8 cellular contexts compared by ENCODE assay signal in the genomic region with DNA sequence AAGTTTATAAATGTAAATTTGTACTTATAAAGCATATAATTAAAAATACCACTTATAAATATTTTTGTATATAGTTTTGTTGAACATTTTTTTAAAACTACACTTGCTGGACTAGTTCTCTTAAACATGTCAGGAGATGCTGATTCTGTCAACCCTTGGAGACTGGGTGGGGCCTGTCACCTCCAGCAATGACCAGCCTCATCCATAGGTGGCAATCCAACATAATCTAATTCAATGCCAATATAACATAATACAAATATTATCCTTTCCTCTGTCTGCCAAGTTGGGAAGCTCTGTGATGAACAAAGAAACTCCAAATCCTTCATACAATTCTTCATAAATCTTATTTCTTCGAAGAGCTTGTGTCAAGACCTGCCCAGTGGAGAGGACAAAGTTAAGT.
DNase-seq lines count a peak whose midpoint lies in the region; ATAC-seq and TF ChIP-seq lines count a peak whose summit lies in the region.

No MANE protein-coding gene starts in this region.

- peaks cover 18% of the 10 kb centered on the region for H3K36me3 Mint-ChIP-seq in activated naive CD4-positive, alpha-beta T cell treated with anti-CD3 and anti-CD28 coated beads for 36 hours (ENCODE audit: low read depth)
- peaks cover 11 to 19% of the 10 kb centered on the region in 2 donors for H3K36me3 Mint-ChIP-seq in stimulated activated naive B cell treated with anti-CD40 and anti-IgM and Interleukin-4, amounts not matched to agents 10 μg/mL and 1 μg/mL and 100 μg/mL, for 72 hours

- TF ChIP-seq CTCF in Loucy (conservative IDR thresholded peaks at IDR 0.05; ENCODE audit: low read length), result peak; percentile 77
- TF ChIP-seq CTCF in astrocyte of the spinal cord (IDR thresholded peaks at IDR 0.05; ENCODE audit: low read depth, low read length), result peak; percentile 21
- TF ChIP-seq CTCF in tibial nerve (IDR thresholded peaks at IDR 0.05), result peak in 1 of 5 experiments; percentile 7

- H3K4me3 ChIP-seq in Loucy (ENCODE audit: low read length, poor library complexity, severe bottlenecking) (no peak overlapping the region), astrocyte of the spinal cord (ENCODE audit: low read depth, low read length) (no peak overlapping the region), tibial nerve (no peak overlapping the region)

- H3K36me3 ChIP-seq in Loucy (ENCODE audit: insufficient read depth, low read length) (peaks cover 21% of the 10 kb centered on the region; the same call in 1 of the 2 replicates), tibial nerve (peaks cover 0 to 15% (median 0%) of the 10 kb centered on the region in 3 donors)

- H4K20me1 ChIP-seq in Loucy (ENCODE audit: insufficient read depth, low read length, poor library complexity, severe bottlenecking), result peaks cover 11% of the 10 kb centered on the region

- H3K9me2 ChIP-seq in Loucy (replicated peaks; ENCODE audit: low read depth, low read length), result no peaks in the 10 kb centered on the region

- ATAC-seq in stimulated activated naive B cell treated with anti-CD40 and anti-IgM and Interleukin-4, amounts not matched to agents 10 μg/mL and 1 μg/mL and 100 μg/mL, for 72 hours (replicated peaks), result peak; percentile 57 to 71
- ATAC-seq in HG02973 (IDR thresholded peaks at IDR 0.05; ENCODE audit: unreplicated experiment), result no peak

- no peak overlapping the region for H3K27ac ChIP-seq in tibial nerve

- in situ Hi-C loops in astrocyte of the spinal cord (cut with HindIII; ENCODE audit: low sequenced_read_pairs), result no loop called here

- peaks cover 88% of the 10 kb centered on the region for H3K79me2 ChIP-seq in Loucy (ENCODE audit: insufficient read depth, low read length)

- TF ChIP-seq EP300 in tibial nerve (IDR thresholded peaks at IDR 0.05), result no peak

- peaks cover 66% of the 10 kb centered on the region for H3K4me1 Mint-ChIP-seq in activated naive CD4-positive, alpha-beta T cell treated with anti-CD3 and anti-CD28 coated beads for 36 hours (ENCODE audit: low read depth)
- H3K4me1 Mint-ChIP-seq in stimulated activated naive B cell treated with anti-CD40 and anti-IgM and Interleukin-4, amounts not matched to agents 10 μg/mL and 1 μg/mL and 100 μg/mL, for 72 hours, result peaks cover 9 to 12% of the 10 kb centered on the region in 2 donors

- H3K27me3 ChIP-seq in Loucy (ENCODE audit: insufficient read depth, low read length, poor library complexity, severe bottlenecking), result no peaks in the 10 kb centered on the region
- H3K27me3 ChIP-seq in tibial nerve, result no peaks in the 10 kb centered on the region

- no peak overlapping the region for H2AFZ ChIP-seq in Loucy (ENCODE audit: low read length)

- no peaks in the 10 kb centered on the region for H3K9me3 ChIP-seq in Loucy (ENCODE audit: insufficient read depth, low read depth, low read length)
- H3K9me3 ChIP-seq in tibial nerve, result no peaks in the 10 kb centered on the region

- H3K27me3 Mint-ChIP-seq in activated naive CD4-positive, alpha-beta T cell treated with anti-CD3 and anti-CD28 coated beads for 36 hours (ENCODE audit: low read depth), result no peaks in the 10 kb centered on the region
- H3K27me3 Mint-ChIP-seq in stimulated activated naive B cell treated with anti-CD40 and anti-IgM and Interleukin-4, amounts not matched to agents 10 μg/mL and 1 μg/mL and 100 μg/mL, for 72 hours, result no peaks in the 10 kb centered on the region

- no peak overlapping the region for H3K4me3 Mint-ChIP-seq in activated naive CD4-positive, alpha-beta T cell treated with anti-CD3 and anti-CD28 coated beads for 36 hours
- H3K4me3 Mint-ChIP-seq in stimulated activated naive B cell treated with anti-CD40 and anti-IgM and Interleukin-4, amounts not matched to agents 10 μg/mL and 1 μg/mL and 100 μg/mL, for 72 hours, result no peak overlapping the region

- CTCF ChIA-PET in activated naive CD4-positive, alpha-beta T cell treated with anti-CD3 and anti-CD28 coated beads for 36 hours (lab: Charles Lee), result interaction anchor here (0.5 to 3.6 kb wide), 17 partner anchors 12 to 617 kb away, joined by 3 to 30 read pairs (median 3); no protein-coding TSS in a partner anchor

- H3K4me1 ChIP-seq in Loucy (ENCODE audit: insufficient read depth, low read length, poor library complexity, severe bottlenecking) (peaks cover 6% of the 10 kb centered on the region), tibial nerve (peaks cover 0 to 79% (median 0%) of the 10 kb centered on the region in 4 donors)

- peak; percentile 59 for DNase-seq in activated naive CD4-positive, alpha-beta T cell treated with anti-CD3 and anti-CD28 coated beads for 36 hours
- no peak for DNase-seq in activated naive CD4-positive, alpha-beta T cell treated with Interleukin-2 at 50 U/mL for 16 hours
- DNase-seq in astrocyte of the spinal cord (ENCODE audit: low read depth, low spot score), result no peak
- DNase-seq in stimulated activated naive B cell treated with anti-CD40 and anti-IgM and Interleukin-4, amounts not matched to agents 10 μg/mL and 1 μg/mL and 100 μg/mL, for 72 hours, result no peak
- no peak for DNase-seq in tibial nerve (ENCODE audit: low spot score in 2 of 2)
- no peak for DNase-seq in kidney tubule cell (ENCODE audit: low spot score)

- no peak overlapping the region for H3K4me2 ChIP-seq in Loucy (ENCODE audit: low read depth, low read length, poor library complexity, severe bottlenecking)

- H3K9me3 Mint-ChIP-seq in activated naive CD4-positive, alpha-beta T cell treated with anti-CD3 and anti-CD28 coated beads for 36 hours, result no peaks in the 10 kb centered on the region
- no peaks in the 10 kb centered on the region for H3K9me3 Mint-ChIP-seq in stimulated activated naive B cell treated with anti-CD40 and anti-IgM and Interleukin-4, amounts not matched to agents 10 μg/mL and 1 μg/mL and 100 μg/mL, for 72 hours

- no peak for TF ChIP-seq POLR2A in tibial nerve (IDR thresholded peaks at IDR 0.05)

- H3K9ac ChIP-seq in Loucy (ENCODE audit: low read depth, low read length, poor library complexity, severe bottlenecking), result no peak overlapping the region

- H3F3A ChIP-seq in Loucy (ENCODE audit: low read depth), result no peaks in the 10 kb centered on the region

- WGBS in tibial nerve, 2 donors, result 47 to 57% methylated on average over 1 of the region's 1 CpG

- H3K27ac Mint-ChIP-seq in activated naive CD4-positive, alpha-beta T cell treated with anti-CD3 and anti-CD28 coated beads for 36 hours, result no peak overlapping the region
- no peak overlapping the region for H3K27ac Mint-ChIP-seq in stimulated activated naive B cell treated with anti-CD40 and anti-IgM and Interleukin-4, amounts not matched to agents 10 μg/mL and 1 μg/mL and 100 μg/mL, for 72 hours

- intact Hi-C loops in activated naive CD4-positive, alpha-beta T cell treated with anti-CD3 and anti-CD28 coated beads for 36 hours (cut with micrococcal nuclease), result loop anchor here (1.0 to 10.0 kb wide), 8 partner anchors 52 to 641 kb away; no protein-coding TSS in a partner anchor
